In the genomic region with DNA sequence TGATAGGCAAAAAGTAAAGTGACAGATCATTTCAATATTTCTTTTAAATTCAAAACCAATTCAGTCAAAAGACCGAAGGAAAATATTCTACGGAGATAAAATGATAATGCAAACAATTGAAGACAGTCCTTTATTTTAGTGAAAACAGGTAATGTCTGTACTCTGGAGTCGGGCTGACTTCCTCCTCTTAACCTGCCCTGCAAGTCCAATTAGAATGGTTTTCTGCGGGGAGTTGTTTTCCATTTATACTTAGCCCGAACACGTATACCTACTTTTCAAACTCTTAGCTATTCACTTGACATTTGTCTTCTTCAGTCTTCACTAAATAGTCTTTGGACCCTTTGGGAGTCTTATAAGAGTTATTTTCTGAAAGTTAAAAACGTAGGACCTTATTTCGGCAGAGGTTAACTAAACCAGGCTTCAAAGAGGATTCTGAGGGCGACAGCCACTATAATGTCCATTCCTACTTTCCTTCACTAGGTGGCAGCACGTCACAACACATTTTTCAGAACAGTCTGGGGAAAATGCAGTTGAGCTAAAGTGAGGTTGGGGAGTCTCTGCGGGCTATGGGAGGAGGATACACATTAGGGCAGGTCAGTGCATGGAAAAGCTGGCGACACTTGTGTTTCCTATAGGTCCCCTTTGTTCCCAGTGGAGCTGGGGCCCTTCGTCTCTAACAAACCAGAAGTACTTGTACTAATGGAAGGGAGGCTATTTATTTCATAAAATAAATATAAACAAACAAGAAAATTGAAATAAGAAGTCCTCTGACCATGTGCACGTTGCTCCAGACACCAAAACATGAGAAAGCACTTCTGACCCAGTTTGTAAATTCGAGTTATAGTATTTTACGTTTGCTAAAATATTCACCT, we compare ENCODE assay signal across 8 cellular contexts.
DNase-seq lines count a peak whose midpoint lies in the region; ATAC-seq, FAIRE-seq and TF ChIP-seq lines count a peak whose summit lies in the region.
"Had no signal": no experiment of that assay in that cellular context is flagged by ENCODE, and none has a peak within 500 bp of the region (broad histone marks: within the 10 kb centered on the region; RNA-seq: fewer than 3 reads in every experiment).

No MANE protein-coding gene starts in this region.

- H3K4me3 Mint-ChIP-seq in HFFc6 (peak overlapping the region; percentile 58), memory B cell (peak overlapping the region; percentile 54)
- peak overlapping the region; percentile 40 for H3K4me3 Mint-ChIP-seq in stimulated activated naive CD8-positive, alpha-beta T cell treated with anti-CD3 and anti-CD28 coated beads, Interleukin-15, Interleukin-2, amounts not matched to agents 100 ng/mL and 50 ng/mL, for 24 hours

- H3K9me3 Mint-ChIP-seq in HFFc6: no peaks in the 10 kb centered on the region
- H3K9me3 Mint-ChIP-seq in memory B cell: no peaks in the 10 kb centered on the region
- no peaks in the 10 kb centered on the region for H3K9me3 Mint-ChIP-seq in stimulated activated naive CD8-positive, alpha-beta T cell treated with anti-CD3 and anti-CD28 coated beads, Interleukin-15, Interleukin-2, amounts not matched to agents 100 ng/mL and 50 ng/mL, for 24 hours

- H3K4me1 Mint-ChIP-seq in HFFc6 (ENCODE audit: low read depth) (peaks cover 7% of the 10 kb centered on the region), memory B cell (peaks cover 4% of the 10 kb centered on the region)
- no peaks in the 10 kb centered on the region for H3K4me1 Mint-ChIP-seq in stimulated activated naive CD8-positive, alpha-beta T cell treated with anti-CD3 and anti-CD28 coated beads, Interleukin-15, Interleukin-2, amounts not matched to agents 100 ng/mL and 50 ng/mL, for 24 hours (ENCODE audit: low read depth)

- H3K27ac Mint-ChIP-seq in HFFc6: no peak overlapping the region; the same call in 1 of the 2 replicates
- no peak overlapping the region for H3K27ac Mint-ChIP-seq in memory B cell
- H3K27ac Mint-ChIP-seq in stimulated activated naive CD8-positive, alpha-beta T cell treated with anti-CD3 and anti-CD28 coated beads, Interleukin-15, Interleukin-2, amounts not matched to agents 100 ng/mL and 50 ng/mL, for 24 hours: no peak overlapping the region

- FAIRE-seq in TTC549 (lab: Jason Lieb, UNC): peak; percentile 42
- FAIRE-seq: colon had no signal

- H3K27me3 Mint-ChIP-seq in HFFc6 (ENCODE audit: insufficient read depth): no peaks in the 10 kb centered on the region; the same call in 1 of the 2 replicates
- peaks cover 5% of the 10 kb centered on the region for H3K27me3 Mint-ChIP-seq in memory B cell
- peaks cover 40% of the 10 kb centered on the region for H3K27me3 Mint-ChIP-seq in stimulated activated naive CD8-positive, alpha-beta T cell treated with anti-CD3 and anti-CD28 coated beads, Interleukin-15, Interleukin-2, amounts not matched to agents 100 ng/mL and 50 ng/mL, for 24 hours

- DNase-seq in GF-D8 (lab: John Stamatoyannopoulos, UW) (peak; percentile 1), HFFc6 (peak; percentile 73), NCI-H2029 (lab: John Stamatoyannopoulos, UW) (peak; percentile 16), ecto neural progenitor cell (ENCODE audit: low spot score) (peak; percentile 68), memory B cell (ENCODE audit: low spot score in 2 of 2) (peak; percentile 30 to 32)

- ATAC-seq in memory B cell (ENCODE audit: low read depth): peak; percentile 64

- peaks cover 5% of the 10 kb centered on the region; the same call in 1 of the 2 replicates for H3K36me3 Mint-ChIP-seq in HFFc6 (ENCODE audit: low read depth)
- no peaks in the 10 kb centered on the region for H3K36me3 Mint-ChIP-seq in memory B cell
- no peaks in the 10 kb centered on the region for H3K36me3 Mint-ChIP-seq in stimulated activated naive CD8-positive, alpha-beta T cell treated with anti-CD3 and anti-CD28 coated beads, Interleukin-15, Interleukin-2, amounts not matched to agents 100 ng/mL and 50 ng/mL, for 24 hours (ENCODE audit: low read depth)

- TF ChIP-seq CTCF in HFFc6 (IDR thresholded peaks at IDR 0.05): peak; percentile 91

Comparison
In these comparisons a context has a peak if more than half of its experiments do, and no peak if none do; other contexts are left out.
1. Peak in every context shown above with its lines: DNase-seq and ATAC-seq.
2. DNase-seq: peak in every context shown above with its lines; median percentile 73 in HFFc6; 68 in ecto neural progenitor cell; 31 in memory B cell; 16 in NCI-H2029; 1 in GF-D8.